Comparison of ENCODE assay signal across 8 cellular contexts in genomic region chr2:65227471-65228248, GRCh38. TPM values are rescaled to one million over a fixed set of nuclear protein-coding genes. Genes with fewer than 3 reads are reported as not detected.
DNase-seq lines count a peak whose midpoint lies in the region; ATAC-seq and TF ChIP-seq lines count a peak whose summit lies in the region.

ACTR2 (plus strand) TSS chr2:65227831; CDS start chr2:65227910, 79 bp downstream.

- no peak for TF ChIP-seq RAD21 in SK-N-SH (IDR thresholded peaks at IDR 0.05; ENCODE audit: low read length)

- H3K36me3 ChIP-seq in SK-N-SH (replicated peaks in 1 of 2; ENCODE audit: control insufficient read depth in 1 of 2, insufficient read depth in 2 of 2, low read length in 1 of 2): peaks cover 0 to 27% of the 10 kb centered on the region in 2 experiments
- no peaks in the 10 kb centered on the region for H3K36me3 ChIP-seq in suprapubic skin

- H4K20me1 ChIP-seq in SK-N-SH (ENCODE audit: insufficient read depth): peaks cover 36% of the 10 kb centered on the region

- peak within 1 kb of the TSS; percentile 96 for H3K9ac ChIP-seq in SK-N-SH

- DNase-seq in GM04504 (ENCODE audit: low read depth): peak; percentile 93
- DNase-seq in NCI-H1048 (lab: John Stamatoyannopoulos, UW): peak; percentile 84
- peak; percentile 96 for DNase-seq in SK-N-SH
- DNase-seq in activated naive CD4-positive, alpha-beta T cell treated with anti-CD3 and anti-CD28 coated beads, Interleukin-2, amount 50 U/mL, for 16 hours: peak; percentile 95
- DNase-seq in germinal center (ENCODE audit: low spot score): peak; percentile 92
- peak; percentile 67 to 98 (median 94) for DNase-seq in nucleus accumbens (lab: John Stamatoyannopoulos, UW)
- DNase-seq in suprapubic skin (ENCODE audit: low spot score in 2 of 2): peak; percentile 97

- H3F3A ChIP-seq in SK-N-SH (replicated peaks; ENCODE audit: insufficient read depth): peaks cover 32% of the 10 kb centered on the region

- TF ChIP-seq POLR2A in suprapubic skin (IDR thresholded peaks at IDR 0.05): peak; percentile 55 to 89

- POLR2A ChIA-PET in SK-N-SH (lab: Yijun Ruan, JAX): interaction anchor here (0.5 to 1.8 kb wide), 6 partner anchors 10 to 208 kb away, joined by 3 to 6 read pairs (median 4); partner anchors contain the start of genes CEP68 and RAB1A

- peak within 1 kb of the TSS; percentile 99 for H2AFZ ChIP-seq in SK-N-SH (ENCODE audit: low read depth)

- H3K4me1 ChIP-seq in SK-N-SH (ENCODE audit: control insufficient read depth in 1 of 2, insufficient read depth in 2 of 2, low read depth in 1 of 2, low read length in 1 of 2) (peaks cover 9 to 23% of the 10 kb centered on the region in 2 experiments; a peak in 3 of 4 replicates), suprapubic skin (peaks cover 43% of the 10 kb centered on the region)

- H3K4me3 ChIP-seq in SK-N-SH (ENCODE audit: low read depth in 2 of 2, low read length in 1 of 2): peak within 1 kb of the TSS; percentile 84 to 93
- H3K4me3 ChIP-seq in suprapubic skin: peak within 1 kb of the TSS; percentile 99

- TF ChIP-seq CTCF in SK-N-SH (IDR thresholded peaks at IDR 0.05): no peak
- TF ChIP-seq CTCF in suprapubic skin (IDR thresholded peaks at IDR 0.05): no peak

- H3K27me3 ChIP-seq in SK-N-SH (ENCODE audit: insufficient read depth): no peaks in the 10 kb centered on the region
- no peaks in the 10 kb centered on the region for H3K27me3 ChIP-seq in suprapubic skin

- WGBS in SK-N-SH (ENCODE audit: low lambda C conversion rate): 1% methylated on average over 44 of the region's 79 CpGs
- WGBS in suprapubic skin: 0% methylated on average over 19 of the region's 79 CpGs

- H3K27ac ChIP-seq in SK-N-SH (ENCODE audit: low read depth in 2 of 2, low read length in 1 of 2): peak within 1 kb of the TSS; percentile 88 to 95
- H3K27ac ChIP-seq in suprapubic skin: peak within 1 kb of the TSS; percentile 99

- no peaks in the 10 kb centered on the region for H3K9me2 ChIP-seq in SK-N-SH

- peaks cover 67% of the 10 kb centered on the region for H3K79me2 ChIP-seq in SK-N-SH (ENCODE audit: insufficient read depth)

- CTCF ChIA-PET in SK-N-SH (lab: Yijun Ruan, JAX): interaction anchor here (1.5 kb wide), 1 partner anchor 37 kb away, joined by 4 read pairs; no protein-coding TSS in a partner anchor

- peak within 1 kb of the TSS; percentile 95 for H3K4me2 ChIP-seq in SK-N-SH

- ATAC-seq in HG02571 (IDR thresholded peaks at IDR 0.05; ENCODE audit: unreplicated experiment): peak; percentile 87

- H3K9me3 ChIP-seq in SK-N-SH (no peaks in the 10 kb centered on the region), suprapubic skin (no peaks in the 10 kb centered on the region)

- TF ChIP-seq EP300 in SK-N-SH (IDR thresholded peaks at IDR 0.05; ENCODE audit: borderline replicate concordance in 1 of 2, low read depth in 1 of 2, low read length in 1 of 2) (0 out of 4 replicates have a peak, but pooled peaks of 1 of the 2 experiments have one; percentile 13), suprapubic skin (IDR thresholded peaks at IDR 0.05) (no peak)

TF ChIP-seq in SK-N-SH, 30 proteins besides CTCF, POLR2A, EP300 and RAD21:
- TF ChIP-seq GABPA (IDR thresholded peaks at IDR 0.05; ENCODE audit: low read depth): peak; percentile 91
- no peak for TF ChIP-seq FOXM1 (IDR thresholded peaks at IDR 0.05; ENCODE audit: low read depth)
- TF ChIP-seq RFX5 (IDR thresholded peaks at IDR 0.05; ENCODE audit: low read length): 0 out of 2 replicates have a peak, but pooled peaks have one; percentile 7
- peak; percentile 77; the same call in 1 of the 2 replicates for TF ChIP-seq SIN3A (IDR thresholded peaks at IDR 0.05; ENCODE audit: borderline replicate concordance, low read depth, low read length)
- TF ChIP-seq ELF1 (IDR thresholded peaks at IDR 0.05): peak; percentile 81
- TF ChIP-seq, protein P1, sequence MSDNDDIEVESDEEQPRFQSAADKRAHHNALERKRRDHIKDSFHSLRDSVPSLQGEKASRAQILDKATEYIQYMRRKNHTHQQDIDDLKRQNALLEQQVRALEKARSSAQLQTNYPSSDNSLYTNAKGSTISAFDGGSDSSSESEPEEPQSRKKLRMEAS (IDR thresholded peaks at IDR 0.05; ENCODE audit: low read depth): peak; percentile 49; the same call in 1 of the 2 replicates
- TF ChIP-seq GATA2 (CRISPR knock-in tag; IDR thresholded peaks at IDR 0.05): no peak
- TF ChIP-seq, protein P2, sequence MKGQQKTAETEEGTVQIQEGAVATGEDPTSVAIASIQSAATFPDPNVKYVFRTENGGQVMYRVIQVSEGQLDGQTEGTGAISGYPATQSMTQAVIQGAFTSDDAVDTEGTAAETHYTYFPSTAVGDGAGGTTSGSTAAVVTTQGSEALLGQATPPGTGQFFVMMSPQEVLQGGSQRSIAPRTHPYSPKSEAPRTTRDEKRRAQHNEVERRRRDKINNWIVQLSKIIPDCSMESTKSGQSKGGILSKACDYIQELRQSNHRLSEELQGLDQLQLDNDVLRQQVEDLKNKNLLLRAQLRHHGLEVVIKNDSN (IDR thresholded peaks at IDR 0.05; ENCODE audit: borderline replicate concordance, low read depth): no peak
- TF ChIP-seq FOSL2 (IDR thresholded peaks at IDR 0.05; ENCODE audit: borderline replicate concordance, low read depth): no peak
- peak; percentile 50 for TF ChIP-seq CHD2 (IDR thresholded peaks at IDR 0.05; ENCODE audit: low read length, partially characterized antibody)
- peak; percentile 89 for TF ChIP-seq POLR2AphosphoS5 (IDR thresholded peaks at IDR 0.05; ENCODE audit: low read depth, low read length)
- TF ChIP-seq PBX3 (IDR thresholded peaks at IDR 0.05): peak; percentile 100
- peak; percentile 25; the same call in 1 of the 2 replicates for TF ChIP-seq TCF12 (IDR thresholded peaks at IDR 0.05)
- peak; percentile 87 for TF ChIP-seq MXI1 (IDR thresholded peaks at IDR 0.05; ENCODE audit: low read depth, low read length)
- peak; percentile 67 for TF ChIP-seq IRF3 (IDR thresholded peaks at IDR 0.05; ENCODE audit: low read depth, low read length)
- no peak for TF ChIP-seq RXRA (IDR thresholded peaks at IDR 0.05; ENCODE audit: borderline replicate concordance, low read depth)
- peak; percentile 94 for TF ChIP-seq YY1 (IDR thresholded peaks at IDR 0.05; ENCODE audit: low read depth)
- TF ChIP-seq MEF2A (IDR thresholded peaks at IDR 0.05; ENCODE audit: borderline replicate concordance, low read depth): no peak
- TF ChIP-seq TAF1 (IDR thresholded peaks at IDR 0.05; ENCODE audit: borderline replicate concordance, low read depth, low read length): peak; percentile 66
- TF ChIP-seq NFIC (IDR thresholded peaks at IDR 0.05; ENCODE audit: borderline replicate concordance): no peak

RNA-seq across cellular contexts. Expression of gene ACTR2, which starts in this region (rescaled TPM):
- polyA plus RNA-seq in SK-N-SH (2012; rRNA removed): 53.0 and 72.7 TPM in 2 replicates
- 95.7 and 114 TPM in 2 replicates for polyA plus RNA-seq in SK-N-SH (2012; cell fraction: cytosol; rRNA removed)
- polyA plus RNA-seq in SK-N-SH (2012; cell fraction: nucleus; rRNA removed): 11.7 and 27.7 TPM in 2 replicates
- total RNA-seq in suprapubic skin: 10 to 100 TPM; 41.5 to 56.9 (median 49.8) TPM

Comparison
In these comparisons a context has a peak if more than half of its experiments do, and no peak if none do; other contexts are left out.
1. Peak in every context shown above with its lines: DNase-seq, ATAC-seq, H3K4me3 ChIP-seq and H3K27ac ChIP-seq.